ENCODE assay signal across 8 cellular contexts in genomic region chr5:95555553-95555952, GRCh38. TPM values are rescaled to one million over a fixed set of nuclear protein-coding genes. Genes with fewer than 3 reads are reported as not detected.
A peak's percentile ranks its signal among the peaks of the same experiment; 100 is the strongest.
DNase-seq lines count a peak whose midpoint lies in the region; ATAC-seq and TF ChIP-seq lines count a peak whose summit lies in the region.

No MANE protein-coding gene starts in this region.

- ATAC-seq in Panc1 (no peak), HG03378 (IDR thresholded peaks at IDR 0.05; ENCODE audit: unreplicated experiment) (no peak), HG02642 (IDR thresholded peaks at IDR 0.05; ENCODE audit: poor library complexity, unreplicated experiment) (no peak)

- no peaks in the 10 kb centered on the region; the same call in 1 of the 2 replicates for H3K9me3 ChIP-seq in Caco-2
- no peaks in the 10 kb centered on the region for H3K9me3 ChIP-seq in Panc1 (ENCODE audit: control insufficient read depth, insufficient read depth, low read depth, low read length)
- H3K9me3 ChIP-seq in esophagus (ENCODE audit: control insufficient read depth in 2 of 2, insufficient read depth in 1 of 2, low read depth in 1 of 2, low read length in 1 of 2): no peaks in the 10 kb centered on the region
- no peaks in the 10 kb centered on the region for H3K9me3 ChIP-seq in neuronal stem cell (replicated peaks in 1 of 2; ENCODE audit: control insufficient read depth in 2 of 2, insufficient read depth in 1 of 2, low read depth in 1 of 2, low read length in 2 of 2)

- TF ChIP-seq CTCF in Caco-2 (IDR thresholded peaks at IDR 0.05; ENCODE audit: insufficient read depth in 1 of 2, low read depth in 1 of 2, low read length in 1 of 2, severe bottlenecking in 1 of 2, unreplicated experiment in 1 of 2) (no peak), Panc1 (IDR thresholded peaks at IDR 0.05) (no peak; the same call in 1 of the 2 replicates)

- POLR2A ChIA-PET in Caco-2 (lab: Charles Lee) (interaction anchor here (0.6 to 1.0 kb wide), 3 partner anchors 91 to 806 kb away, joined by 3 to 7 read pairs (median 4); partner anchors contain the start of gene RFESD), Panc1 (lab: Charles Lee) (interaction anchor here (0.6 kb wide), 1 partner anchor 65 kb away, joined by 8 read pairs; no protein-coding TSS in a partner anchor)

- H3K4me1 ChIP-seq in Caco-2: no peaks in the 10 kb centered on the region
- peaks cover 16% of the 10 kb centered on the region; the same call in 1 of the 2 replicates for H3K4me1 ChIP-seq in Panc1 (ENCODE audit: control insufficient read depth, insufficient read depth, low read length)
- peaks cover 0 to 4% of the 10 kb centered on the region in 2 donors for H3K4me1 ChIP-seq in esophagus (ENCODE audit: control insufficient read depth in 2 of 2, insufficient read depth in 2 of 2, low read length in 1 of 2)
- H3K4me1 ChIP-seq in neuronal stem cell (ENCODE audit: control insufficient read depth in 2 of 2, insufficient read depth in 1 of 2, low read depth in 1 of 2, low read length in 2 of 2): peaks cover 2 to 9% of the 10 kb centered on the region in 2 donors

- H3K9ac ChIP-seq in neuronal stem cell (ENCODE audit: low read depth, low read length, poor library complexity): no peak overlapping the region

- peak overlapping the region; percentile 45 for H3K4me2 ChIP-seq in neuronal stem cell (ENCODE audit: insufficient read depth, low read length, poor library complexity, severe bottlenecking)

- BruUV-seq in Caco-2 (replicated peaks; lab: Mats Ljungman, UMichigan) (no TSS peak), Panc1 (replicated peaks; lab: Mats Ljungman, UMichigan) (no TSS peak)

- no peaks in the 10 kb centered on the region for H3K9me3 Mint-ChIP-seq in Caco-2 (ENCODE audit: unreplicated experiment)

- H2BK12ac ChIP-seq in neuronal stem cell (ENCODE audit: low read length): no peak overlapping the region

- H2AFZ ChIP-seq in neuronal stem cell (ENCODE audit: low read length): peak overlapping the region; percentile 94

- peak overlapping the region; percentile 83 for H3K4me3 Mint-ChIP-seq in Caco-2 (ENCODE audit: unreplicated experiment)

- H3K4ac ChIP-seq in neuronal stem cell (ENCODE audit: low read length): no peak overlapping the region

- WGBS in esophagus, 2 donors: 0 to 1% methylated on average over 9 of the region's 9 CpGs
- whole genome bisulfite sequencing in neuronal stem cell (ENCODE audit: extremely low coverage in 2 of 2, insufficient read length in 2 of 2, insufficient replicate concordance in 1 of 2), 2 donors: no CpG with 5 or more reads among the region's 9 CpGs

- H3K27ac ChIP-seq in Panc1 (ENCODE audit: low read length) (peak overlapping the region; percentile 94), esophagus (ENCODE audit: low read depth in 2 of 2, low read length in 1 of 2) (peak overlapping the region; percentile 92 to 96), neuronal stem cell (replicated peaks; ENCODE audit: low read length) (peak overlapping the region; percentile 76)

- H2AK5ac ChIP-seq in neuronal stem cell (ENCODE audit: low read depth, low read length): no peak overlapping the region

- in situ Hi-C loops in Panc1 (cut with HindIII; ENCODE audit: low pct_unique_long_range_greater_than_20kb, low sequenced_read_pairs): no loop called here

- H3K18ac ChIP-seq in neuronal stem cell (ENCODE audit: low read length): no peak overlapping the region

- intact Hi-C loops in Caco-2 (cut with micrococcal nuclease; ENCODE audit: unreplicated experiment): loop anchor here (1.0 to 10.0 kb wide), 3 partner anchors 52 to 289 kb away; partner anchors contain the start of gene GPR150
- intact Hi-C loops in Panc1 (cut with micrococcal nuclease; ENCODE audit: unreplicated experiment): loop anchor here (10.0 kb wide), 1 partner anchor 59 kb away; no protein-coding TSS in a partner anchor

- H3K27me3 ChIP-seq in Caco-2 (replicated peaks; ENCODE audit: control insufficient read depth, insufficient read depth, low read length) (no peaks in the 10 kb centered on the region), Panc1 (ENCODE audit: control insufficient read depth, insufficient read depth, low read length) (no peaks in the 10 kb centered on the region), esophagus (ENCODE audit: control insufficient read depth in 1 of 2, insufficient read depth in 2 of 2, low read length in 2 of 2) (no peaks in the 10 kb centered on the region), neuronal stem cell (ENCODE audit: control insufficient read depth in 3 of 3, insufficient read depth in 3 of 3, low read depth in 1 of 3, low read length in 3 of 3) (no peaks in the 10 kb centered on the region)

- H3K4me1 Mint-ChIP-seq in Caco-2 (ENCODE audit: low read depth, unreplicated experiment): peaks cover 20% of the 10 kb centered on the region

- H2BK120ac ChIP-seq in neuronal stem cell (ENCODE audit: low read depth, low read length): no peak overlapping the region

- CTCF ChIA-PET in Caco-2 (lab: Charles Lee): interaction anchor here (1.0 kb wide), 1 partner anchor 587 kb away, joined by 3 read pairs; no protein-coding TSS in a partner anchor
- CTCF ChIA-PET in Panc1 (lab: Charles Lee): no interaction called here

- H3K14ac ChIP-seq in neuronal stem cell (ENCODE audit: low read length): no peak overlapping the region

- no peak overlapping the region for H3K23ac ChIP-seq in neuronal stem cell (ENCODE audit: low read depth, low read length, poor library complexity)

- H3K27me3 Mint-ChIP-seq in Caco-2 (ENCODE audit: insufficient read depth, unreplicated experiment): no peaks in the 10 kb centered on the region

- no peak overlapping the region for H4K91ac ChIP-seq in neuronal stem cell (ENCODE audit: low read depth, low read length, poor library complexity)

- H4K8ac ChIP-seq in neuronal stem cell (ENCODE audit: low read depth, low read length): no peak overlapping the region

- peak overlapping the region; percentile 86 for H3K27ac Mint-ChIP-seq in Caco-2 (ENCODE audit: unreplicated experiment)

- no peak overlapping the region for H2BK15ac ChIP-seq in neuronal stem cell (ENCODE audit: low read length)

- H3K36me3 ChIP-seq in Caco-2 (ENCODE audit: control insufficient read depth, insufficient read depth, low read length) (no peaks in the 10 kb centered on the region), Panc1 (ENCODE audit: control insufficient read depth, insufficient read depth, low read length) (peaks cover 7% of the 10 kb centered on the region), esophagus (ENCODE audit: control insufficient read depth in 2 of 2, insufficient read depth in 2 of 2, low read length in 1 of 2) (no peaks in the 10 kb centered on the region), neuronal stem cell (replicated peaks in 1 of 2; ENCODE audit: control insufficient read depth in 2 of 2, insufficient read depth in 2 of 2, low read length in 2 of 2) (peaks cover 0 to 25% of the 10 kb centered on the region in 2 donors)

- no peak for DNase-seq in Caco-2
- DNase-seq in Panc1 (ENCODE audit: low read depth, low spot score): no peak
- DNase-seq in neuronal stem cell (ENCODE audit: low spot score): peak; percentile 1
- no peak for DNase-seq in GM03348 (ENCODE audit: low spot score)
- DNase-seq in HuH-7 (ENCODE audit: low spot score): no peak

- H3K36me3 Mint-ChIP-seq in Caco-2 (ENCODE audit: insufficient read depth, unreplicated experiment): peaks cover 18% of the 10 kb centered on the region

- no peaks in the 10 kb centered on the region for H3K79me1 ChIP-seq in neuronal stem cell (ENCODE audit: low read depth, low read length)

- no peak overlapping the region for H2BK5ac ChIP-seq in neuronal stem cell (ENCODE audit: low read length)

- H3K4me3 ChIP-seq in Caco-2 (ENCODE audit: low read depth, low read length): peak overlapping the region; percentile 78
- H3K4me3 ChIP-seq in Panc1 (ENCODE audit: low read depth in 2 of 2, low read length in 2 of 2): peak overlapping the region; percentile 70 to 89
- H3K4me3 ChIP-seq in esophagus (ENCODE audit: low read depth in 1 of 2, low read length in 2 of 2): peak overlapping the region; percentile 99
- H3K4me3 ChIP-seq in neuronal stem cell (ENCODE audit: low read length in 2 of 2): peak overlapping the region; percentile 62 to 86

RNA-seq across cellular contexts. Expression of gene ARSK, which starts 0.7 kb away (rescaled TPM):
- total RNA-seq in Caco-2 (2022) (5.0 and 5.5 TPM in 2 replicates), Panc1 (2021; ENCODE audit: unreplicated experiment) (13.7 TPM)
- 7.2 TPM for polyA plus RNA-seq in Panc1 (2012; ENCODE audit: insufficient read length)
- polyA plus RNA-seq in esophagus: 1 to 10 TPM; 1.1 to 1.7 TPM
- polyA plus RNA-seq in neuronal stem cell (2013, experiment 1 of 2): 13.4 TPM
- polyA plus RNA-seq in neuronal stem cell (2013, experiment 2 of 2): 13.0 TPM

RNA-seq across cellular contexts. Expression of gene SKIC3, which starts 0.8 kb away (rescaled TPM):
- total RNA-seq in Caco-2 (2022) (75.6 and 78.4 TPM in 2 replicates), Panc1 (2021; ENCODE audit: unreplicated experiment) (69.1 TPM)
- polyA plus RNA-seq in Panc1 (2012; ENCODE audit: insufficient read length): 22.4 TPM
- polyA plus RNA-seq in esophagus: 10 to 100 TPM; 11.7 to 13.0 TPM
- polyA plus RNA-seq in neuronal stem cell (2013, experiment 1 of 2): 40.6 TPM
- 39.7 TPM for polyA plus RNA-seq in neuronal stem cell (2013, experiment 2 of 2)
